Comparison of ENCODE assay signal across 1 cellular context in genomic region chr11:69984457-69985261, GRCh38.
TF ChIP-seq lines count a peak whose summit lies in the region.

No MANE protein-coding gene starts in this region.

TF ChIP-seq in HepG2, 621 proteins besides CTCF, POLR2A, EP300 and RAD21 (continued from another document):
- TF ChIP-seq ZNF609 (CRISPR knock-in tag; IDR thresholded peaks at IDR 0.05; ENCODE audit: borderline replicate concordance) (no peak), SRY (CRISPR knock-in tag; IDR thresholded peaks at IDR 0.05) (no peak)
- TF ChIP-seq, protein P1, sequence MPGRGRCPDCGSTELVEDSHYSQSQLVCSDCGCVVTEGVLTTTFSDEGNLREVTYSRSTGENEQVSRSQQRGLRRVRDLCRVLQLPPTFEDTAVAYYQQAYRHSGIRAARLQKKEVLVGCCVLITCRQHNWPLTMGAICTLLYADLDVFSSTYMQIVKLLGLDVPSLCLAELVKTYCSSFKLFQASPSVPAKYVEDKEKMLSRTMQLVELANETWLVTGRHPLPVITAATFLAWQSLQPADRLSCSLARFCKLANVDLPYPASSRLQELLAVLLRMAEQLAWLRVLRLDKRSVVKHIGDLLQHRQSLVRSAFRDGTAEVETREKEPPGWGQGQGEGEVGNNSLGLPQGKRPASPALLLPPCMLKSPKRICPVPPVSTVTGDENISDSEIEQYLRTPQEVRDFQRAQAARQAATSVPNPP (CRISPR knock-in tag; IDR thresholded peaks at IDR 0.05): no peak
